Comparison of ENCODE assay signal across 2 cellular contexts in genomic region chr6:57078808-57079207, GRCh38.
TF ChIP-seq lines count a peak whose summit lies in the region.

No MANE protein-coding gene starts in this region.

TF ChIP-seq in HepG2, 621 proteins besides CTCF, POLR2A, EP300 and RAD21:
- peak; percentile 5 to 62; a peak in 2 of 4 replicates for TF ChIP-seq MAFK (conservative IDR thresholded peaks at IDR 0.05 in 1 of 2, IDR thresholded peaks at IDR 0.05 in 1 of 2; ENCODE audit: low read length in 2 of 2)
- TF ChIP-seq, protein P1, sequence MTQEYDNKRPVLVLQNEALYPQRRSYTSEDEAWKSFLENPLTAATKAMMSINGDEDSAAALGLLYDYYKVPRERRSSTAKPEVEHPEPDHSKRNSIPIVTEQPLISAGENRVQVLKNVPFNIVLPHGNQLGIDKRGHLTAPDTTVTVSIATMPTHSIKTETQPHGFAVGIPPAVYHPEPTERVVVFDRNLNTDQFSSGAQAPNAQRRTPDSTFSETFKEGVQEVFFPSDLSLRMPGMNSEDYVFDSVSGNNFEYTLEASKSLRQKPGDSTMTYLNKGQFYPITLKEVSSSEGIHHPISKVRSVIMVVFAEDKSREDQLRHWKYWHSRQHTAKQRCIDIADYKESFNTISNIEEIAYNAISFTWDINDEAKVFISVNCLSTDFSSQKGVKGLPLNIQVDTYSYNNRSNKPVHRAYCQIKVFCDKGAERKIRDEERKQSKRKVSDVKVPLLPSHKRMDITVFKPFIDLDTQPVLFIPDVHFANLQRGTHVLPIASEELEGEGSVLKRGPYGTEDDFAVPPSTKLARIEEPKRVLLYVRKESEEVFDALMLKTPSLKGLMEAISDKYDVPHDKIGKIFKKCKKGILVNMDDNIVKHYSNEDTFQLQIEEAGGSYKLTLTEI (CRISPR knock-in tag; conservative IDR thresholded peaks at IDR 0.05): no peak
- TF ChIP-seq, protein P2, sequence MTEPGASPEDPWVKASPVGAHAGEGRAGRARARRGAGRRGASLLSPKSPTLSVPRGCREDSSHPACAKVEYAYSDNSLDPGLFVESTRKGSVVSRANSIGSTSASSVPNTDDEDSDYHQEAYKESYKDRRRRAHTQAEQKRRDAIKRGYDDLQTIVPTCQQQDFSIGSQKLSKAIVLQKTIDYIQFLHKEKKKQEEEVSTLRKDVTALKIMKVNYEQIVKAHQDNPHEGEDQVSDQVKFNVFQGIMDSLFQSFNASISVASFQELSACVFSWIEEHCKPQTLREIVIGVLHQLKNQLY (CRISPR knock-in tag; IDR thresholded peaks at IDR 0.05): no peak
- TF ChIP-seq BCL6 (CRISPR knock-in tag; IDR thresholded peaks at IDR 0.05): peak; percentile 72
- no peak for TF ChIP-seq ZNF10 (CRISPR knock-in tag; IDR thresholded peaks at IDR 0.05; ENCODE audit: borderline replicate concordance, low read depth)
- TF ChIP-seq GTF3A (CRISPR knock-in tag; conservative IDR thresholded peaks at IDR 0.05): no peak

TF ChIP-seq in IMR-90, 13 proteins besides CTCF, POLR2A, EP300 and RAD21:
- no peak for TF ChIP-seq SMC3 (IDR thresholded peaks at IDR 0.05; ENCODE audit: low read depth, low read length)
- peak; percentile 40 for TF ChIP-seq MAFK (IDR thresholded peaks at IDR 0.05; ENCODE audit: low read depth, low read length)
- no peak for TF ChIP-seq CEBPB (IDR thresholded peaks at IDR 0.05; ENCODE audit: low read depth, low read length)
- no peak for TF ChIP-seq USF2 (IDR thresholded peaks at IDR 0.05; ENCODE audit: low read depth, low read length)
- TF ChIP-seq RFX5 (IDR thresholded peaks at IDR 0.05; ENCODE audit: low read depth, low read length): no peak
